ENCODE assay signal across 9 cellular contexts in the genomic region with DNA sequence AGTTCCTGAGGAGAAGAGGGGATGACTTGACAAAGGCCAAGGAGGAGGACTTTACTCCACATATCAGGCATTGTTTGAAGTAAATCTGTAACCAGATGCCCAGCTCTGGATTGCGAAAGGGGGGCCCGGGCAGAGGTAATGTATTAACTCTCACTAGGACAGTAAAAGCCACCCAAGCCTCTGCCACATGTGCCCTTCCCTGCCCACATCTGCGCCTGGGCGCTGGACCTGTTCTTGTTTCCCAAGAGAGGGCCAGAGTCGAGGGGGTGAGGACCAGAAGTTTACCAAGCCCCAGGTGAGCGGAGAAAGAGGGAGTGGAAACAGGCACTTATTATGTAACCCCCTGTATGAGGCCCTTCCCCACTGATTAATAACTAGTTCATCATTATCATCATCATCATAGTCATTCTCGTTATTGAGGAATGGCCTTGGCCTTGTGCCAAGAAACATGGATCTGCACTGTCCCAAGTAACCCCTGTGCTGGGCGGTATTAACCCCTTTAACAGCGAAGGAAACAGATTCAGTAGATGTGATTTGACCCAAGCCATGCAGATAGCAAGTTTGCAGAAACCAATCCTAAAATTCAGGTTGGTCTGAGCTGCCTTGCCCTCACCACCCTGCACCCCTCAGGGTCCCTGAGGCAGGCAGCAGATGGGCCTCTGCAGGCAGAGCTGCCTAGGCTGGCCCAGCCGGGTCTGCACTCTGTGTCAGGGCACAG. TPM values are rescaled to one million over a fixed set of nuclear protein-coding genes. Genes with fewer than 3 reads are reported as not detected.
DNase-seq lines count a peak whose midpoint lies in the region; ATAC-seq and TF ChIP-seq lines count a peak whose summit lies in the region.
"Had no signal": no experiment of that assay in that cellular context is flagged by ENCODE, and none has a peak within 500 bp of the region (broad histone marks: within the 10 kb centered on the region; RNA-seq: fewer than 3 reads in every experiment).

A gene (minus strand): TSS at position 23 of the 718 bp plus-strand sequence. CDS start 44 bp downstream, outside the sequence.

- TF ChIP-seq EP300 in transverse colon (IDR thresholded peaks at IDR 0.05; ENCODE audit: low read depth): no peak

- WGBS in transverse colon (ENCODE audit: low coverage in 1 of 2), 2 donors: 57% methylated on average over 10 of the region's 10 CpGs; no CpG with 5 or more reads in 1 of the 2 donors

- no peaks in the 10 kb centered on the region for H3K9me3 Mint-ChIP-seq in activated naive CD8-positive, alpha-beta T cell (ENCODE audit: low read depth)
- H3K9me3 Mint-ChIP-seq in activated naive CD8-positive, alpha-beta T cell treated with anti-CD3 and anti-CD28 coated beads, Interleukin-2, amount 50 U/mL, for 24 hours: no peaks in the 10 kb centered on the region

- H3K27ac ChIP-seq in RWPE1: peak within 1 kb of the TSS; percentile 68
- peak within 1 kb of the TSS; percentile 35 to 79 (median 62) for H3K27ac ChIP-seq in transverse colon

- no peak for DNase-seq in activated naive CD8-positive, alpha-beta T cell treated with anti-CD3 and anti-CD28 coated beads, Interleukin-2, amount 50 U/mL, for 24 hours
- no peak for DNase-seq in RWPE1 (ENCODE audit: low spot score)
- DNase-seq in kidney glomerular epithelial cell (lab: John Stamatoyannopoulos, UW): peak; percentile 43
- peak; percentile 80 for DNase-seq in transverse colon
- DNase-seq in A172 (ENCODE audit: low spot score): no peak

- no peaks in the 10 kb centered on the region for H3K27me3 ChIP-seq in transverse colon

- no peak for TF ChIP-seq CTCF in RWPE1 (conservative IDR thresholded peaks at IDR 0.05; ENCODE audit: low read depth)
- no peak for TF ChIP-seq CTCF in transverse colon (IDR thresholded peaks at IDR 0.05)

- TF ChIP-seq POLR2A in transverse colon (IDR thresholded peaks at IDR 0.05): no peak

- H3K27ac Mint-ChIP-seq in activated naive CD8-positive, alpha-beta T cell: no peak within 1 kb of the TSS
- H3K27ac Mint-ChIP-seq in activated naive CD8-positive, alpha-beta T cell treated with anti-CD3 and anti-CD28 coated beads, Interleukin-2, amount 50 U/mL, for 24 hours: no peak within 1 kb of the TSS

- intact Hi-C loops in transverse colon (cut with DNase I; ENCODE audit: low total_unique reads): no loop called here

- H3K4me3 Mint-ChIP-seq in activated naive CD8-positive, alpha-beta T cell: peak within 1 kb of the TSS; percentile 30
- H3K4me3 Mint-ChIP-seq in activated naive CD8-positive, alpha-beta T cell treated with anti-CD3 and anti-CD28 coated beads, Interleukin-2, amount 50 U/mL, for 24 hours: no peak within 1 kb of the TSS

- in situ Hi-C loops in transverse colon (cut with MboI; ENCODE audit: low pct_ligation_motif_present in 1 of 4, low pct_unique_long_range_greater_than_20kb in 1 of 4, low sequenced_read_pairs in 3 of 4): no loop called here

- CTCF ChIA-PET in RWPE1 (lab: Yijun Ruan, JAX): no interaction called here

- no peaks in the 10 kb centered on the region for H3K27me3 Mint-ChIP-seq in activated naive CD8-positive, alpha-beta T cell
- H3K27me3 Mint-ChIP-seq in activated naive CD8-positive, alpha-beta T cell treated with anti-CD3 and anti-CD28 coated beads, Interleukin-2, amount 50 U/mL, for 24 hours: no peaks in the 10 kb centered on the region

- POLR2A ChIA-PET in RWPE1 (lab: Yijun Ruan, JAX; ENCODE audit: low non-redundant PET): no interaction called here

- no peaks in the 10 kb centered on the region for H3K9me3 ChIP-seq in transverse colon

- H3K36me3 ChIP-seq in transverse colon: no peaks in the 10 kb centered on the region

- peaks cover 25% of the 10 kb centered on the region for H3K4me1 Mint-ChIP-seq in activated naive CD8-positive, alpha-beta T cell (ENCODE audit: low read depth)
- peaks cover 38% of the 10 kb centered on the region for H3K4me1 Mint-ChIP-seq in activated naive CD8-positive, alpha-beta T cell treated with anti-CD3 and anti-CD28 coated beads, Interleukin-2, amount 50 U/mL, for 24 hours

- no peak within 1 kb of the TSS for H3K4me3 ChIP-seq in transverse colon

- no peaks in the 10 kb centered on the region for H3K36me3 Mint-ChIP-seq in activated naive CD8-positive, alpha-beta T cell
- H3K36me3 Mint-ChIP-seq in activated naive CD8-positive, alpha-beta T cell treated with anti-CD3 and anti-CD28 coated beads, Interleukin-2, amount 50 U/mL, for 24 hours (ENCODE audit: low read depth): peaks cover 2% of the 10 kb centered on the region

- peaks cover 11 to 46% (median 40%) of the 10 kb centered on the region in 4 donors for H3K4me1 ChIP-seq in transverse colon

- no peak for ATAC-seq in activated naive CD8-positive, alpha-beta T cell treated with anti-CD3 and anti-CD28 coated beads, Interleukin-2, amount 50 U/mL, for 24 hours
- ATAC-seq in GM18868 (IDR thresholded peaks at IDR 0.05; ENCODE audit: unreplicated experiment) (no peak), GM21526 (IDR thresholded peaks at IDR 0.05; ENCODE audit: low FRiP score, unreplicated experiment) (no peak)

RNA-seq across cellular contexts. Expression of the gene that starts here (rescaled TPM):
- 1 to 10 TPM in 2 of 4 donors, under 1 TPM in 1, not detected in 1; 0.80 to 9.5 (median 7.4) TPM for total RNA-seq in transverse colon
- not detected in 2 replicates for total RNA-seq in A172 (2014; rRNA removed; shearing (Covaris generic))
- total RNA-seq: LHCN-M2 had no signal

Comparison
In these comparisons a context has a peak if more than half of its experiments do, and no peak if none do; other contexts are left out.
1. DNase-seq: peak in kidney glomerular epithelial cell (single experiment) and transverse colon (single experiment); none in activated naive CD8-positive, alpha-beta T cell treated with anti-CD3 and anti-CD28 coated beads, Interleukin-2, amount 50 U/mL, for 24 hours (single experiment), RWPE1 (single experiment) and A172 (single experiment).